In genomic region chr12:47022296-47022695, GRCh38 we compare ENCODE assay signal across 17 cellular contexts. TPM values are rescaled to one million over a fixed set of nuclear protein-coding genes. Genes with fewer than 3 reads are reported as not detected.
DNase-seq lines count a peak whose midpoint lies in the region; ATAC-seq and TF ChIP-seq lines count a peak whose summit lies in the region.
"Had no signal": no experiment of that assay in that cellular context is flagged by ENCODE, and none has a peak within 500 bp of the region (broad histone marks: within the 10 kb centered on the region; RNA-seq: fewer than 3 reads in every experiment).

No MANE protein-coding gene starts in this region.

- TF ChIP-seq POLR2A in prostate gland (IDR thresholded peaks at IDR 0.05), result no peak

- H3K27me3 ChIP-seq in BJ (ENCODE audit: control insufficient read depth, insufficient read depth, low read length), result no peaks in the 10 kb centered on the region
- H3K27me3 ChIP-seq in mammary epithelial cell (ENCODE audit: insufficient read depth, low read length), result no peaks in the 10 kb centered on the region
- no peaks in the 10 kb centered on the region for H3K27me3 ChIP-seq in left lung
- no peaks in the 10 kb centered on the region for H3K27me3 ChIP-seq in prostate gland (replicated peaks; ENCODE audit: insufficient read depth)

- peak overlapping the region; percentile 61 for H3K27ac ChIP-seq in mammary epithelial cell (ENCODE audit: insufficient read depth, low read depth, low read length)
- H3K27ac ChIP-seq in left lung, result no peak overlapping the region
- no peak overlapping the region for H3K27ac ChIP-seq in prostate gland

- peak; percentile 63 for DNase-seq in BJ (ENCODE audit: low read depth)
- peak; percentile 88 for DNase-seq in M059J (ENCODE audit: low read depth)
- peak; percentile 63 for DNase-seq in mammary epithelial cell
- DNase-seq in left lung, result no peak
- DNase-seq in germinal center (ENCODE audit: low spot score), result no peak
- no peak for DNase-seq in prostate gland (ENCODE audit: low spot score)
- DNase-seq: activated CD4-positive, alpha-beta T cell treated with anti-CD3 and anti-CD28 coated beads for 36 hours; activated T-cell treated with anti-CD3 and anti-CD28 coated beads, Interleukin-2, amount 50 U/mL, for 4 hours; anterior cingulate cortex; C1 segment of cervical spinal cord; endodermal cell; KG1; NCI-H2081 treated with DMSO at 0.1 percent for 48 hours; NCI-H82; stimulated activated naive CD8-positive, alpha-beta T cell treated with anti-CD3 and anti-CD28 coated beads, Interleukin-15, Interleukin-2, amounts not matched to agents 100 U/mL and 50 U/mL, for 24 hours had no signal

- no peak overlapping the region for H3K4me3 ChIP-seq in BJ (ENCODE audit: low read depth, low read length)
- H3K4me3 ChIP-seq in mammary epithelial cell (replicated peaks in 1 of 3; ENCODE audit: insufficient read depth in 1 of 3, low read depth in 2 of 3, low read length in 3 of 3), result no peak overlapping the region
- H3K4me3 ChIP-seq in left lung, result no peak overlapping the region
- no peak overlapping the region for H3K4me3 ChIP-seq in prostate gland

- CTCF ChIA-PET in BJ (lab: Yijun Ruan, JAX) (interaction anchor here (1.0 to 1.5 kb wide), 7 partner anchors 64 to 951 kb away, joined by 3 to 9 read pairs (median 4); no protein-coding TSS in a partner anchor), mammary epithelial cell (lab: Charles Lee; ENCODE audit: low non-redundant PET) (no interaction called here)

- intact Hi-C loops in mammary epithelial cell (cut with micrococcal nuclease) (loop anchor here (5.0 kb wide), 2 partner anchors 465 to 650 kb away; partner anchors contain the start of gene SLC38A2), left lung (cut with DNase I) (loop anchor here in 1 of 2 donors (10.0 kb wide), 1 partner anchor 677 kb away; no protein-coding TSS in a partner anchor), prostate gland (cut with DNase I) (no loop called here)

- H3K4me1 ChIP-seq in mammary epithelial cell (ENCODE audit: insufficient read depth, low read length) (peaks cover 49% of the 10 kb centered on the region), left lung (no peaks in the 10 kb centered on the region), prostate gland (replicated peaks) (no peaks in the 10 kb centered on the region)

- dilution Hi-C loops in mammary epithelial cell (cut with HindIII; ENCODE audit: low sequenced_read_pairs), result loop anchor here (25.0 kb wide), 1 partner anchor 660 kb away; the partner anchor contains the start of gene SLC38A2

- H3K36me3 ChIP-seq in BJ (ENCODE audit: control insufficient read depth, insufficient read depth, low read length) (no peaks in the 10 kb centered on the region), mammary epithelial cell (ENCODE audit: insufficient read depth, low read length) (no peaks in the 10 kb centered on the region), left lung (no peaks in the 10 kb centered on the region), prostate gland (no peaks in the 10 kb centered on the region)

- no peak overlapping the region for H3K9ac ChIP-seq in mammary epithelial cell (ENCODE audit: insufficient read depth, low read length)

- TF ChIP-seq CTCF in BJ (IDR thresholded peaks at IDR 0.05; ENCODE audit: insufficient read depth, low read depth, low read length), result no peak
- TF ChIP-seq CTCF in mammary epithelial cell (conservative IDR thresholded peaks at IDR 0.05 in 1 of 2, IDR thresholded peaks at IDR 0.05 in 1 of 2; ENCODE audit: extremely low read depth in 1 of 2, insufficient read depth in 1 of 2, low read depth in 1 of 2, low read length in 2 of 2), result no peak
- TF ChIP-seq CTCF in left lung (IDR thresholded peaks at IDR 0.05), result no peak
- TF ChIP-seq CTCF in prostate gland (IDR thresholded peaks at IDR 0.05), result no peak

- no peak overlapping the region for H2AFZ ChIP-seq in mammary epithelial cell (ENCODE audit: low read depth, low read length)

- in situ Hi-C loops in mammary epithelial cell (cut with MboI; ENCODE audit: low sequenced_read_pairs in 2 of 2), result loop anchor here in 1 of 2 donors (25.0 kb wide), 3 partner anchors 335 to 860 kb away; no protein-coding TSS in a partner anchor

- no TSS peak for BruUV-seq in mammary epithelial cell (replicated peaks; lab: Mats Ljungman, UMichigan)

- H3K4me2 ChIP-seq in mammary epithelial cell (ENCODE audit: insufficient read depth, low read depth, low read length), result peak overlapping the region; percentile 49

- no peaks in the 10 kb centered on the region for H3K79me2 ChIP-seq in mammary epithelial cell (ENCODE audit: insufficient read depth, low read length)

- POLR2A ChIA-PET in BJ (lab: Charles Lee), result no interaction called here

- no peaks in the 10 kb centered on the region for H4K20me1 ChIP-seq in mammary epithelial cell (ENCODE audit: insufficient read depth, low read length)

- H3K9me3 ChIP-seq in mammary epithelial cell (replicated peaks; ENCODE audit: insufficient read depth, low read length), result no peaks in the 10 kb centered on the region
- H3K9me3 ChIP-seq in left lung, result no peaks in the 10 kb centered on the region
- no peaks in the 10 kb centered on the region for H3K9me3 ChIP-seq in prostate gland

- 17% methylated on average over 2 of the region's 2 CpGs for WGBS in mammary epithelial cell (ENCODE audit: low coverage, missing lambda C conversion rate)
- WGBS in prostate gland, result 23% methylated on average over 2 of the region's 2 CpGs

- peak; percentile 44 for ATAC-seq in left lung
- ATAC-seq in GM21423 (IDR thresholded peaks at IDR 0.05; ENCODE audit: unreplicated experiment), result no peak
- no peak for ATAC-seq in HG03520 (IDR thresholded peaks at IDR 0.05; ENCODE audit: unreplicated experiment)
- ATAC-seq: activated CD4-positive, alpha-beta T cell treated with anti-CD3 and anti-CD28 coated beads for 36 hours; stimulated activated naive CD8-positive, alpha-beta T cell treated with anti-CD3 and anti-CD28 coated beads, Interleukin-15, Interleukin-2, amounts not matched to agents 100 U/mL and 50 U/mL, for 24 hours had no signal

RNA-seq across cellular contexts. Expression of gene PCED1B, which starts 57.1 kb away (rescaled TPM):
- 4.8 and 7.8 TPM in 2 replicates for polyA plus RNA-seq in BJ (2011; rRNA removed)
- 3.7 and 4.9 TPM in 2 replicates for polyA minus RNA-seq in BJ (2011; rRNA and poly(A)+ RNA removed)
- total RNA-seq in M059J (2014; rRNA removed; shearing (Covaris generic)), result 2.8 and 4.5 TPM in 2 replicates
- 10 to 100 TPM in 1 of 2 donors, 1 to 10 TPM in 1; 2.3 to 10.3 TPM for total RNA-seq in mammary epithelial cell
- 3.3 TPM for polyA plus RNA-seq in mammary epithelial cell
- 0.67 TPM for polyA minus RNA-seq in mammary epithelial cell
- total RNA-seq in left lung, result 1 to 10 TPM; 4.8 to 8.1 TPM
- total RNA-seq in prostate gland, result 10 to 100 TPM in 1 of 2 donors, under 1 TPM in 1; 0.87 to 46.9 TPM

RNA-seq across cellular contexts. Expression of gene AMIGO2, which starts 57.5 kb away (rescaled TPM):
- 107 and 149 TPM in 2 replicates for polyA plus RNA-seq in BJ (2011; rRNA removed)
- 49.9 and 65.5 TPM in 2 replicates for polyA minus RNA-seq in BJ (2011; rRNA and poly(A)+ RNA removed)
- 26.1 and 37.5 TPM in 2 replicates for total RNA-seq in M059J (2014; rRNA removed; shearing (Covaris generic))
- total RNA-seq in mammary epithelial cell, result 100 to 1,000 TPM in 1 of 2 donors, 10 to 100 TPM in 1; 96.1 to 241 TPM
- polyA plus RNA-seq in mammary epithelial cell, result 48.8 TPM
- polyA minus RNA-seq in mammary epithelial cell, result 39.9 TPM
- total RNA-seq in left lung, result 10 to 100 TPM; 15.4 to 17.6 TPM
- total RNA-seq in prostate gland, result 10 to 100 TPM in 1 of 2 donors, 1 to 10 TPM in 1; 6.3 to 44.9 TPM

Comparison
In these comparisons a context has a peak if more than half of its experiments do, and no peak if none do; other contexts are left out.
1. DNase-seq: peak in BJ (single experiment), M059J (single experiment) and mammary epithelial cell (single experiment); none in left lung (0 of 2), germinal center (single experiment) and prostate gland (single experiment).